In genomic region chr20:62170536-62170935, GRCh38 we compare ENCODE assay signal across 27 cellular contexts. TPM values are rescaled to one million over a fixed set of nuclear protein-coding genes. Genes with fewer than 3 reads are reported as not detected.
A peak's percentile ranks its signal among the peaks of the same experiment; 100 is the strongest.
DNase-seq lines count a peak whose midpoint lies in the region; ATAC-seq, FAIRE-seq and TF ChIP-seq lines count a peak whose summit lies in the region.
"Had no signal": no experiment of that assay in that cellular context is flagged by ENCODE, and none has a peak within 500 bp of the region (broad histone marks: within the 10 kb centered on the region; RNA-seq: fewer than 3 reads in every experiment).

No MANE protein-coding gene starts in this region.

- no peak overlapping the region for H3K4me2 ChIP-seq in neuronal stem cell (ENCODE audit: insufficient read depth, low read length, poor library complexity, severe bottlenecking)

- H3K4me3 ChIP-seq in left ventricle myocardium inferior (no peak overlapping the region), neuronal stem cell (ENCODE audit: low read length in 2 of 2) (no peak overlapping the region)
- H3K4me3 ChIP-seq: GM23248 had no signal

- H2BK15ac ChIP-seq in neuronal stem cell (ENCODE audit: low read length), result no peak overlapping the region

- no peaks in the 10 kb centered on the region for H3K4me1 Mint-ChIP-seq in central memory CD8-positive, alpha-beta T cell

- CTCF ChIA-PET in RWPE1 (lab: Yijun Ruan, JAX), result interaction anchor here (0.6 to 1.1 kb wide), 4 partner anchors 13 to 147 kb away, joined by 3 to 6 read pairs (median 3); no protein-coding TSS in a partner anchor

- H2AK5ac ChIP-seq in neuronal stem cell (ENCODE audit: low read depth, low read length), result no peak overlapping the region

- H3K9me3 Mint-ChIP-seq in central memory CD8-positive, alpha-beta T cell, result no peaks in the 10 kb centered on the region
- H3K9me3 Mint-ChIP-seq: CD4-positive, alpha-beta memory T cell had no signal

- no peak overlapping the region for H2BK120ac ChIP-seq in neuronal stem cell (ENCODE audit: low read depth, low read length)

- H3K18ac ChIP-seq in neuronal stem cell (ENCODE audit: low read length), result no peak overlapping the region

- H3K27ac ChIP-seq in left ventricle myocardium inferior (replicated peaks) (no peak overlapping the region), RWPE1 (peak overlapping the region; percentile 16), neuronal stem cell (replicated peaks; ENCODE audit: low read length) (no peak overlapping the region)
- H3K27ac ChIP-seq: 22Rv1, GM23248 had no signal

- H3K36me3 Mint-ChIP-seq in central memory CD8-positive, alpha-beta T cell (ENCODE audit: insufficient read depth), result peaks cover 6% of the 10 kb centered on the region

- H3K9me3 ChIP-seq in left ventricle myocardium inferior (replicated peaks) (no peaks in the 10 kb centered on the region), neuronal stem cell (replicated peaks in 1 of 2; ENCODE audit: control insufficient read depth in 2 of 2, insufficient read depth in 1 of 2, low read depth in 1 of 2, low read length in 2 of 2) (no peaks in the 10 kb centered on the region)

- H3K23ac ChIP-seq in neuronal stem cell (ENCODE audit: low read depth, low read length, poor library complexity), result no peak overlapping the region

- H3K4me1 ChIP-seq in left ventricle myocardium inferior (no peaks in the 10 kb centered on the region), neuronal stem cell (ENCODE audit: control insufficient read depth in 2 of 2, insufficient read depth in 1 of 2, low read depth in 1 of 2, low read length in 2 of 2) (no peaks in the 10 kb centered on the region)

- peak overlapping the region; percentile 57 for H3K27ac Mint-ChIP-seq in central memory CD8-positive, alpha-beta T cell (ENCODE audit: low read depth)
- H3K27ac Mint-ChIP-seq: CD4-positive, alpha-beta memory T cell had no signal

- no peak overlapping the region for H3K14ac ChIP-seq in neuronal stem cell (ENCODE audit: low read length)

- no peak overlapping the region for H3K4ac ChIP-seq in neuronal stem cell (ENCODE audit: low read length)

- peak; percentile 21 for DNase-seq in Right ventricle myocardium inferior (ENCODE audit: missing footprints)
- DNase-seq in left ventricle myocardium inferior, result no peak
- no peak for DNase-seq in RWPE1 (ENCODE audit: low spot score)
- no peak for DNase-seq in central memory CD8-positive, alpha-beta T cell (ENCODE audit: low spot score in 2 of 2)
- DNase-seq in neuronal stem cell (ENCODE audit: low spot score), result no peak
- no peak for DNase-seq in urothelium cell line (ENCODE audit: low spot score)
- DNase-seq in GM12892 (ENCODE audit: insufficient read length), result no peak
- DNase-seq in AG08396 (ENCODE audit: low spot score), result no peak
- DNase-seq: AML-193; C1 segment of cervical spinal cord; Calu3; CD4-positive, alpha-beta memory T cell; COR-L47; DMS53; DMS79 treated with DMSO at 0.1 percent for 48 hours; GF-D8; GM23248; H7; HCEC 1CT had no signal

- no peak for ATAC-seq in Right ventricle myocardium inferior
- ATAC-seq in central memory CD8-positive, alpha-beta T cell (replicated peaks; ENCODE audit: extremely low read depth, poor library complexity, severe bottlenecking), result no peak

- no peak overlapping the region for H2BK5ac ChIP-seq in neuronal stem cell (ENCODE audit: low read length)

- H4K8ac ChIP-seq in neuronal stem cell (ENCODE audit: low read depth, low read length), result no peak overlapping the region

- TF ChIP-seq POLR2A in GM12892 (IDR thresholded peaks at IDR 0.05; ENCODE audit: low read depth, low read length), result no peak

- H3K36me3 ChIP-seq in left ventricle myocardium inferior (peaks cover 62% of the 10 kb centered on the region), neuronal stem cell (replicated peaks in 1 of 2; ENCODE audit: control insufficient read depth in 2 of 2, insufficient read depth in 2 of 2, low read length in 2 of 2) (peaks cover 38 to 73% of the 10 kb centered on the region in 2 donors)

- POLR2A ChIA-PET in RWPE1 (lab: Yijun Ruan, JAX; ENCODE audit: low non-redundant PET), result no interaction called here

- H2AFZ ChIP-seq in neuronal stem cell (ENCODE audit: low read length), result no peak overlapping the region
- H2AFZ ChIP-seq: GM23248 had no signal

- H3K27me3 ChIP-seq in left ventricle myocardium inferior (ENCODE audit: low read depth) (no peaks in the 10 kb centered on the region), neuronal stem cell (ENCODE audit: control insufficient read depth in 3 of 3, insufficient read depth in 3 of 3, low read depth in 1 of 3, low read length in 3 of 3) (no peaks in the 10 kb centered on the region)

- no peak overlapping the region for H3K4me3 Mint-ChIP-seq in central memory CD8-positive, alpha-beta T cell
- H3K4me3 Mint-ChIP-seq: CD4-positive, alpha-beta memory T cell had no signal

- no peak for TF ChIP-seq CTCF in left ventricle myocardium inferior (IDR thresholded peaks at IDR 0.05; ENCODE audit: borderline replicate concordance)
- TF ChIP-seq CTCF in RWPE1 (conservative IDR thresholded peaks at IDR 0.05; ENCODE audit: low read depth), result no peak

- WGBS in neuronal stem cell (ENCODE audit: extremely low coverage in 2 of 2, insufficient read length in 2 of 2, insufficient replicate concordance in 1 of 2), 2 donors, result no CpG with 5 or more reads among the region's 9 CpGs

- H3K9ac ChIP-seq in neuronal stem cell (ENCODE audit: low read depth, low read length, poor library complexity), result no peak overlapping the region
- H3K9ac ChIP-seq: GM23248 had no signal

- FAIRE-seq in urothelium cell line (lab: Jason Lieb, UNC) (no peak), GM12892 (lab: Jason Lieb, UNC) (no peak)
- FAIRE-seq: A204.1, GM12891, H1 had no signal

- no peak overlapping the region for H4K91ac ChIP-seq in neuronal stem cell (ENCODE audit: low read depth, low read length, poor library complexity)

- H2BK12ac ChIP-seq in neuronal stem cell (ENCODE audit: low read length), result peak overlapping the region; percentile 4

- intact Hi-C loops in Right ventricle myocardium inferior (cut with DNase I), result no loop called here
- intact Hi-C loops in left ventricle myocardium inferior (cut with micrococcal nuclease), result no loop called here

- no peaks in the 10 kb centered on the region for H3K27me3 Mint-ChIP-seq in central memory CD8-positive, alpha-beta T cell
- H3K27me3 Mint-ChIP-seq: CD4-positive, alpha-beta memory T cell had no signal

- H3K79me1 ChIP-seq in neuronal stem cell (ENCODE audit: low read depth, low read length), result peaks cover 7% of the 10 kb centered on the region

RNA-seq across cellular contexts. Expression of gene MTG2, which starts 12.3 kb away (rescaled TPM):
- total RNA-seq in Right ventricle myocardium inferior (21.6 TPM), left ventricle myocardium inferior (25.9 TPM)
- 24.2 TPM for polyA plus RNA-seq in neuronal stem cell (2013, experiment 1 of 2)
- 25.1 TPM for polyA plus RNA-seq in neuronal stem cell (2013, experiment 2 of 2)
- 18.0 TPM for polyA plus RNA-seq in GM12892 (2012; ENCODE audit: missing spikeins)

RNA-seq across cellular contexts. Expression of gene SS18L1, which starts 27.0 kb away (rescaled TPM):
- total RNA-seq in Right ventricle myocardium inferior (7.8 TPM), left ventricle myocardium inferior (9.0 TPM)
- polyA plus RNA-seq in neuronal stem cell (2013, experiment 1 of 2), result 13.7 TPM
- polyA plus RNA-seq in neuronal stem cell (2013, experiment 2 of 2), result 13.4 TPM
- 8.2 TPM for polyA plus RNA-seq in GM12892 (2012; ENCODE audit: missing spikeins)

RNA-seq across cellular contexts. Expression of gene PSMA7, which starts 27.3 kb away (rescaled TPM):
- total RNA-seq in Right ventricle myocardium inferior, result 230 TPM
- total RNA-seq in left ventricle myocardium inferior, result 233 TPM
- polyA plus RNA-seq in neuronal stem cell (2013, experiment 1 of 2), result 299 TPM
- polyA plus RNA-seq in neuronal stem cell (2013, experiment 2 of 2), result 308 TPM
- 261 TPM for polyA plus RNA-seq in GM12892 (2012; ENCODE audit: missing spikeins)

RNA-seq across cellular contexts. Expression of gene LSM14B, which starts 48.3 kb away (rescaled TPM):
- total RNA-seq in Right ventricle myocardium inferior (55.2 TPM), left ventricle myocardium inferior (51.6 TPM)
- 74.7 TPM for polyA plus RNA-seq in neuronal stem cell (2013, experiment 1 of 2)
- 78.8 TPM for polyA plus RNA-seq in neuronal stem cell (2013, experiment 2 of 2)
- 29.3 TPM for polyA plus RNA-seq in GM12892 (2012; ENCODE audit: missing spikeins)

RNA-seq across cellular contexts. Expression of gene HRH3, which starts 49.5 kb away (rescaled TPM):
- total RNA-seq in Right ventricle myocardium inferior (not detected), left ventricle myocardium inferior (not detected)
- polyA plus RNA-seq in neuronal stem cell (2013, experiment 1 of 2), result 1.4 TPM
- polyA plus RNA-seq in neuronal stem cell (2013, experiment 2 of 2), result 1.4 TPM
- polyA plus RNA-seq in GM12892 (2012; ENCODE audit: missing spikeins), result not detected
- total RNA-seq: Calu3; CD4-positive, alpha-beta memory T cell; Daoy; G401; GM23248 had no signal
- polyA plus RNA-seq: AG04450; BJ; CD4-positive, alpha-beta memory T cell; GM23248 had no signal
